15 cellular contexts compared by ENCODE assay signal in genomic region chr5:91183743-91184142, GRCh38.
DNase-seq lines count a peak whose midpoint lies in the region; ATAC-seq, FAIRE-seq and TF ChIP-seq lines count a peak whose summit lies in the region.
"Had no signal": no experiment of that assay in that cellular context is flagged by ENCODE, and none has a peak within 500 bp of the region (broad histone marks: within the 10 kb centered on the region; RNA-seq: fewer than 3 reads in every experiment).

No MANE protein-coding gene starts in this region.

- RAD21 ChIA-PET in GM12878 (lab: Charles Lee; ENCODE audit: unreplicated experiment), result interaction anchor here (0.6 to 3.1 kb wide), 10 partner anchors 14 to 252 kb away, joined by 3 to 23 read pairs (median 3); no protein-coding TSS in a partner anchor

- TF ChIP-seq EP300 in GM12878 (IDR thresholded peaks at IDR 0.05; ENCODE audit: borderline replicate concordance in 1 of 2, control insufficient read depth in 1 of 2, low read depth in 2 of 2, low read length in 2 of 2), result no peak

- TF ChIP-seq CTCF in GM12878 (IDR thresholded peaks at IDR 0.05 in 2 of 3, conservative IDR thresholded peaks at IDR 0.05 in 1 of 3; ENCODE audit: control insufficient read depth in 2 of 3, extremely low read depth in 1 of 3, insufficient read depth in 1 of 3, low read depth in 3 of 3, low read length in 3 of 3) (no peak), D721Med (IDR thresholded peaks at IDR 0.05; ENCODE audit: insufficient read depth, missing control alignments) (no peak), RWPE1 (conservative IDR thresholded peaks at IDR 0.05; ENCODE audit: low read depth) (no peak)

- no peaks in the 10 kb centered on the region for H4K20me1 ChIP-seq in GM12878 (ENCODE audit: control insufficient read depth, insufficient read depth)

- in situ Hi-C loops in GM12878 (cut with MboI), result no loop called here

- H3K4me3 ChIP-seq in GM12878, result no peak overlapping the region
- H3K4me3 ChIP-seq: heart right ventricle, pancreas had no signal

- no peak for TF ChIP-seq RAD21 in GM12878 (IDR thresholded peaks at IDR 0.05; ENCODE audit: insufficient read depth, low read depth, low read length)

- no peaks in the 10 kb centered on the region for H3K36me3 ChIP-seq in GM12878 (ENCODE audit: control insufficient read depth in 2 of 2, insufficient read depth in 2 of 2, low read length in 1 of 2)
- H3K36me3 ChIP-seq: heart right ventricle, pancreas had no signal

- no peak overlapping the region for H3K27ac ChIP-seq in GM12878 (ENCODE audit: control insufficient read depth, insufficient read depth)
- no peak overlapping the region for H3K27ac ChIP-seq in RWPE1
- H3K27ac ChIP-seq: pancreas had no signal

- H2AFZ ChIP-seq in GM12878 (ENCODE audit: control insufficient read depth, low read depth, low read length), result peak overlapping the region; percentile 15; the same call in 1 of the 2 replicates

- POLR2A ChIA-PET in GM12878 (lab: Charles Lee) (interaction anchor here (1.0 kb wide), 1 partner anchor 9 kb away, joined by 3 read pairs; no protein-coding TSS in a partner anchor), RWPE1 (lab: Yijun Ruan, JAX; ENCODE audit: low non-redundant PET) (no interaction called here)

- H3K79me2 ChIP-seq in GM12878 (ENCODE audit: control insufficient read depth, insufficient read depth, low read length), result no peaks in the 10 kb centered on the region

- ATAC-seq in Right ventricle myocardium inferior, result no peak
- ATAC-seq in left cardiac atrium, result no peak
- ATAC-seq in GM12878, result no peak
- ATAC-seq: T-cell had no signal

- no peak overlapping the region for H3K4me2 ChIP-seq in GM12878 (ENCODE audit: control insufficient read depth, insufficient read depth)

- intact Hi-C loops in Right ventricle myocardium inferior (cut with DNase I) (no loop called here), left cardiac atrium (cut with DNase I) (no loop called here), GM12878 (cut with micrococcal nuclease; ENCODE audit: unreplicated experiment) (no loop called here)

- WGBS in GM12878 (ENCODE audit: insufficient coverage, insufficient replicate concordance, low lambda C conversion rate, missing lambda C conversion rate), result 55% methylated on average over 4 of the region's 4 CpGs

- FAIRE-seq in GM12878 (lab: Jason Lieb, UNC) (no peak), D721Med (lab: Jason Lieb, UNC) (no peak)
- FAIRE-seq: bronchial epithelial cell, pancreas, urothelium cell line had no signal

- no peaks in the 10 kb centered on the region for H3K9me3 ChIP-seq in GM12878 (replicated peaks; ENCODE audit: control insufficient read depth, insufficient read depth, low read length)
- H3K9me3 ChIP-seq: heart right ventricle, pancreas had no signal

- H3K27me3 ChIP-seq in GM12878 (replicated peaks in 1 of 2; ENCODE audit: control insufficient read depth in 2 of 2, insufficient read depth in 2 of 2, low read length in 1 of 2), result no peaks in the 10 kb centered on the region
- H3K27me3 ChIP-seq: heart right ventricle, pancreas had no signal

- TF ChIP-seq POLR2A in GM12878 (IDR thresholded peaks at IDR 0.05; ENCODE audit: low read depth, low read length), result no peak

- H3K9ac ChIP-seq in GM12878 (ENCODE audit: control insufficient read depth, insufficient read depth, low read length), result no peak overlapping the region

- SMC1A ChIA-PET in GM12878 (lab: Charles Lee; ENCODE audit: uncharacterized antibody, unreplicated experiment), result interaction anchor here (0.7 to 5.8 kb wide), 9 partner anchors 9 to 254 kb away, joined by 3 to 37 read pairs (median 4); no protein-coding TSS in a partner anchor

- peaks cover 5% of the 10 kb centered on the region; the same call in 1 of the 2 replicates for H3K4me1 ChIP-seq in GM12878 (ENCODE audit: control insufficient read depth, insufficient read depth, low read length)

- DNase-seq in Right ventricle myocardium inferior (ENCODE audit: missing footprints) (peak; percentile 83), left cardiac atrium (no peak), GM12878 (ENCODE audit: low read depth, low spot score) (no peak), medulla oblongata (ENCODE audit: extremely low spot score) (peak; percentile 34), D721Med (ENCODE audit: insufficient read length, low spot score) (no peak), RWPE1 (ENCODE audit: low spot score) (no peak), COR-L47 (lab: John Stamatoyannopoulos, UW) (no peak), NCI-H510A treated with DMSO at 0.1 percent for 48 hours (lab: John Stamatoyannopoulos, UW) (no peak)
- DNase-seq: activated CD4-positive, alpha-beta T cell treated with anti-CD3 and anti-CD28 coated beads, Interleukin-2, amount 10 ng/mL, durations not matched to agents 7 days and 5 days; NCI-H2081 treated with DMSO at 0.1 percent for 48 hours; T-cell had no signal

- CTCF ChIA-PET in GM12878 (lab: Yijun Ruan, JAX) (interaction anchor here (1.0 to 2.7 kb wide), 14 partner anchors 9 to 201 kb away, joined by 3 to 15 read pairs (median 4); partner anchors contain the start of gene ARRDC3), RWPE1 (lab: Yijun Ruan, JAX) (interaction anchor here (0.5 to 1.2 kb wide), 6 partner anchors 23 to 797 kb away, joined by 3 to 4 read pairs (median 3); no protein-coding TSS in a partner anchor)

- BruUV-seq in GM12878 (replicated peaks; lab: Mats Ljungman, UMichigan), result no TSS peak

TF ChIP-seq in GM12878, 131 proteins besides CTCF, POLR2A, EP300 and RAD21:
- TF ChIP-seq RAD51 (IDR thresholded peaks at IDR 0.05), result no peak
- TF ChIP-seq SREBF1 (IDR thresholded peaks at IDR 0.05; ENCODE audit: low read length), result no peak
- no peak for TF ChIP-seq GATAD2B (conservative IDR thresholded peaks at IDR 0.05; ENCODE audit: low read depth)
- TF ChIP-seq HDAC2 (IDR thresholded peaks at IDR 0.05), result no peak
- TF ChIP-seq NFYA (IDR thresholded peaks at IDR 0.05; ENCODE audit: borderline replicate concordance, low read depth, low read length), result no peak
- TF ChIP-seq RUNX3 (IDR thresholded peaks at IDR 0.05; ENCODE audit: low read length), result no peak
- TF ChIP-seq KAT2A (conservative IDR thresholded peaks at IDR 0.05; ENCODE audit: control insufficient read depth, low read depth, low read length), result no peak
- no peak for TF ChIP-seq NR2C1 (IDR thresholded peaks at IDR 0.05)
- no peak for TF ChIP-seq SMAD1 (IDR thresholded peaks at IDR 0.05; ENCODE audit: low read depth, partially characterized antibody)

Comparison
In these comparisons a context has a peak if more than half of its experiments do, and no peak if none do; other contexts are left out.
1. DNase-seq: peak in Right ventricle myocardium inferior (single experiment) and medulla oblongata (single experiment); none in left cardiac atrium (single experiment), GM12878 (single experiment), D721Med (single experiment), RWPE1 (single experiment), COR-L47 (single experiment) and NCI-H510A treated with DMSO at 0.1 percent for 48 hours (single experiment).